Comparison of ENCODE assay signal across 25 cellular contexts in the genomic region with DNA sequence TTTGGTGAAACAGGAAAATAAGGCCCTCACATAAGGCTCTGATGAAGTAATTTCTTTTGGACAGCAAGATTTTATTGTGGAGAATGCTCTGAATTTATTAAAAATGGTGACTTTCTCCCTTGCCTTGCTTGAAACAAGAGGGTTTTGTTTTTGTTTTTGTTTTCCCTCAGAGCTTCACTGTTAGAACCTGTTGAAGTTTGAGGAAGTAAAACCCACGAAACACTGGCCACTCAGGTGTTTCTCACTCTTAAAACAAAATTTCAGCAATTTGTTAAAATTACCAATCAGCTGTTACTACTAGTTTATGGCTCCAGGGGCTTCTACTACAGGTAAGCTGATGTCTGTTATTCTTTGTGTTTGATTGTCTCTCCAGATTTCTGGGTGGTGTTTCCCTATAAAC.
DNase-seq lines count a peak whose midpoint lies in the region; ATAC-seq, FAIRE-seq and TF ChIP-seq lines count a peak whose summit lies in the region.
"Had no signal": no experiment of that assay in that cellular context is flagged by ENCODE, and none has a peak within 500 bp of the region (broad histone marks: within the 10 kb centered on the region; RNA-seq: fewer than 3 reads in every experiment).

No MANE protein-coding gene starts in this region.

- H3K36me3 ChIP-seq in SJCRH30, result no peaks in the 10 kb centered on the region
- H3K36me3 ChIP-seq: heart left ventricle, neutrophil, right lobe of liver had no signal

- no peaks in the 10 kb centered on the region for H3K4me1 Mint-ChIP-seq in Calu3 (ENCODE audit: low read depth, unreplicated experiment)
- H3K4me1 Mint-ChIP-seq: activated naive CD4-positive, alpha-beta T cell treated with anti-CD3 and anti-CD28 coated beads, Interleukin-2, amount 50 U/mL, for 24 hours had no signal

- no peak overlapping the region for H3K27ac Mint-ChIP-seq in Calu3 (ENCODE audit: unreplicated experiment)

- DNase-seq in GM12892 (ENCODE audit: insufficient read length) (no peak), Calu3 (no peak), SJCRH30 (no peak)
- DNase-seq in activated CD4-positive, alpha-beta T cell treated with anti-CD3 and anti-CD28 coated beads, Interleukin-2, amount 50 U/mL, for 1 hour, result no peak
- no peak for DNase-seq in central memory CD4-positive, alpha-beta T cell
- DNase-seq: activated CD4-positive, CD25-positive, alpha-beta regulatory T cell treated with anti-CD3 and anti-CD28 coated beads, Interleukin-2, amount 50 U/mL, for 72 hours; body of pancreas; DMS79 treated with DMSO at 0.1 percent for 48 hours; heart left ventricle; NCI-H2081; NCI-H748 treated with DMSO at 0.1 percent for 48 hours; right lobe of liver; stimulated activated CD4-positive, alpha-beta T cell treated with anti-CD3 and anti-CD28 coated beads, Interleukin-2, amount 100 ng/mL, for 24 hours; testis had no signal

- H3K36me3 Mint-ChIP-seq in Calu3 (ENCODE audit: insufficient read depth, unreplicated experiment), result no peaks in the 10 kb centered on the region

- no TSS peak for BruUV-seq in Calu3 (replicated peaks; lab: Mats Ljungman, UMichigan)

- no peaks in the 10 kb centered on the region for H3K27me3 ChIP-seq in SJCRH30
- H3K27me3 ChIP-seq: body of pancreas, heart left ventricle, neutrophil, right lobe of liver, testis had no signal

- no peaks in the 10 kb centered on the region for H3K9me3 ChIP-seq in SJCRH30 (replicated peaks)
- H3K9me3 ChIP-seq: body of pancreas, neutrophil, right lobe of liver, testis had no signal

- H3K27ac ChIP-seq in SJCRH30, result no peak overlapping the region
- H3K27ac ChIP-seq: body of pancreas, C4-2B, heart left ventricle, neutrophil, right lobe of liver, RWPE1, testis had no signal

- H3K4me3 Mint-ChIP-seq in Calu3 (ENCODE audit: low read depth, unreplicated experiment), result no peak overlapping the region
- H3K4me3 Mint-ChIP-seq: activated naive CD4-positive, alpha-beta T cell treated with anti-CD3 and anti-CD28 coated beads, Interleukin-2, amount 50 U/mL, for 24 hours had no signal

- peak; percentile 51 for FAIRE-seq in GM12892 (lab: Jason Lieb, UNC)
- FAIRE-seq: A204.1, GM19239, keratinocyte had no signal

- H3K4me1 ChIP-seq in SJCRH30, result no peaks in the 10 kb centered on the region
- H3K4me1 ChIP-seq: body of pancreas, heart left ventricle, right lobe of liver, testis had no signal

- CTCF ChIA-PET in Calu3 (lab: Charles Lee), result no interaction called here

- no peaks in the 10 kb centered on the region for H3K27me3 Mint-ChIP-seq in Calu3 (ENCODE audit: unreplicated experiment)
- H3K27me3 Mint-ChIP-seq: activated naive CD4-positive, alpha-beta T cell treated with anti-CD3 and anti-CD28 coated beads, Interleukin-2, amount 50 U/mL, for 24 hours had no signal

- ATAC-seq in GM19395 (IDR thresholded peaks at IDR 0.05; ENCODE audit: unreplicated experiment), result peak; percentile 76
- peak; percentile 82 for ATAC-seq in GM21723 (IDR thresholded peaks at IDR 0.05; ENCODE audit: unreplicated experiment)
- peak; percentile 40 for ATAC-seq in HG03139 (IDR thresholded peaks at IDR 0.05; ENCODE audit: unreplicated experiment)
- ATAC-seq: body of pancreas, esophagus mucosa, heart left ventricle, right lobe of liver had no signal

- no peak for TF ChIP-seq CTCF in Calu3 (IDR thresholded peaks at IDR 0.05; ENCODE audit: unreplicated experiment)

- intact Hi-C loops in Calu3 (cut with micrococcal nuclease; ENCODE audit: unreplicated experiment), result no loop called here

- no peak for TF ChIP-seq POLR2A in GM12892 (IDR thresholded peaks at IDR 0.05; ENCODE audit: low read depth, low read length)

- no peak overlapping the region for H3K4me3 ChIP-seq in SJCRH30
- H3K4me3 ChIP-seq: body of pancreas, heart left ventricle, right lobe of liver, testis had no signal

- H3K9me3 Mint-ChIP-seq in Calu3 (ENCODE audit: low read depth, unreplicated experiment), result peaks cover 4% of the 10 kb centered on the region
